In genomic region chr3:186571644-186572013, GRCh38 we compare ENCODE assay signal across 8 cellular contexts. TPM values are rescaled to one million over a fixed set of nuclear protein-coding genes. Genes with fewer than 3 reads are reported as not detected.
DNase-seq lines count a peak whose midpoint lies in the region; ATAC-seq and TF ChIP-seq lines count a peak whose summit lies in the region.

No MANE protein-coding gene starts in this region.

- 74% methylated on average over 2 of the region's 2 CpGs for WGBS in esophagus muscularis mucosa

- no peaks in the 10 kb centered on the region for H3K9me3 Mint-ChIP-seq in GM23338

- H3K4me3 ChIP-seq in GM23338: peak overlapping the region; percentile 75
- H3K4me3 ChIP-seq in PC-9: peak overlapping the region; percentile 80
- peak overlapping the region; percentile 69 to 97 (median 91) for H3K4me3 ChIP-seq in esophagus muscularis mucosa
- H3K4me3 ChIP-seq in gastrocnemius medialis: peak overlapping the region in 3 of 4 donors; percentile 81 to 99 (median 92)
- H3K4me3 ChIP-seq in mucosa of descending colon: no peak overlapping the region

- H3K36me3 ChIP-seq in GM23338 (ENCODE audit: insufficient read depth) (peaks cover 45% of the 10 kb centered on the region), PC-9 (ENCODE audit: low read depth) (peaks cover 39% of the 10 kb centered on the region), esophagus muscularis mucosa (peaks cover 8 to 41% (median 33%) of the 10 kb centered on the region in 4 donors), gastrocnemius medialis (peaks cover 0 to 41% of the 10 kb centered on the region in 2 donors), mucosa of descending colon (ENCODE audit: low read depth) (peaks cover 5% of the 10 kb centered on the region)

- H3F3A ChIP-seq in GM23338 (replicated peaks; ENCODE audit: low read depth) (peaks cover 2% of the 10 kb centered on the region; the same call in 1 of the 2 replicates), PC-9 (ENCODE audit: insufficient read depth, low read depth) (peaks cover 22% of the 10 kb centered on the region)

- TF ChIP-seq POLR2A in esophagus muscularis mucosa (IDR thresholded peaks at IDR 0.05; ENCODE audit: low read depth): no peak
- no peak for TF ChIP-seq POLR2A in gastrocnemius medialis (IDR thresholded peaks at IDR 0.05)

- H2AFZ ChIP-seq in GM23338 (no peak overlapping the region), PC-9 (no peak overlapping the region)

- H3K4me1 ChIP-seq in GM23338 (ENCODE audit: insufficient read depth) (peaks cover 21% of the 10 kb centered on the region), PC-9 (replicated peaks; ENCODE audit: insufficient read depth) (peaks cover 27% of the 10 kb centered on the region; the same call in 1 of the 2 replicates), esophagus muscularis mucosa (peaks cover 23 to 42% (median 30%) of the 10 kb centered on the region in 4 donors), gastrocnemius medialis (peaks cover 18 to 26% of the 10 kb centered on the region in 2 donors), mucosa of descending colon (ENCODE audit: low read depth) (peaks cover 17% of the 10 kb centered on the region)

- BruUV-seq in PC-9 (replicated peaks; lab: Mats Ljungman, UMichigan): no TSS peak

- H3K4me2 ChIP-seq in GM23338: peak overlapping the region; percentile 94
- peak overlapping the region; percentile 98 for H3K4me2 ChIP-seq in PC-9

- no peak for DNase-seq in GM23338 (ENCODE audit: low spot score)
- no peak for DNase-seq in PC-9
- no peak for DNase-seq in esophagus muscularis mucosa (ENCODE audit: extremely low spot score)
- DNase-seq in gastrocnemius medialis: no peak
- no peak for DNase-seq in central memory CD4-positive, alpha-beta T cell
- DNase-seq in mucosa of descending colon: no peak

- ATAC-seq in GM23338 (no peak), gastrocnemius medialis (no peak), HG03432 (IDR thresholded peaks at IDR 0.05; ENCODE audit: unreplicated experiment) (no peak), HG02970 (IDR thresholded peaks at IDR 0.05; ENCODE audit: low FRiP score, unreplicated experiment) (no peak), mucosa of descending colon (no peak)

- in situ Hi-C loops in gastrocnemius medialis (cut with MboI; ENCODE audit: low sequenced_read_pairs in 4 of 4): loop anchor here in 2 of 4 donors (25.0 kb wide), 4 partner anchors 216 to 984 kb away; partner anchors contain the start of genes EIF4A2 (in 1 of the 2), ETV5 (in 1 of the 2) and SENP2 (in 1 of the 2)

- TF ChIP-seq CTCF in GM23338 (conservative IDR thresholded peaks at IDR 0.05; ENCODE audit: low read depth in 2 of 2): no peak
- TF ChIP-seq CTCF in PC-9 (conservative IDR thresholded peaks at IDR 0.05): no peak
- no peak for TF ChIP-seq CTCF in esophagus muscularis mucosa (IDR thresholded peaks at IDR 0.05)
- TF ChIP-seq CTCF in gastrocnemius medialis (IDR thresholded peaks at IDR 0.05 in 4 of 5, conservative IDR thresholded peaks at IDR 0.05 in 1 of 5): no peak
- no peak for TF ChIP-seq CTCF in mucosa of descending colon (IDR thresholded peaks at IDR 0.05)

- peak overlapping the region; percentile 88 for H3K4me3 Mint-ChIP-seq in GM23338

- H3K9me3 ChIP-seq in PC-9 (ENCODE audit: insufficient read depth, low read depth): no peaks in the 10 kb centered on the region
- H3K9me3 ChIP-seq in esophagus muscularis mucosa: no peaks in the 10 kb centered on the region
- no peaks in the 10 kb centered on the region for H3K9me3 ChIP-seq in gastrocnemius medialis
- no peaks in the 10 kb centered on the region for H3K9me3 ChIP-seq in mucosa of descending colon

- CTCF ChIA-PET in PC-9 (lab: Charles Lee): interaction anchor here (0.7 kb wide), 1 partner anchor 60 kb away, joined by 4 read pairs; no protein-coding TSS in a partner anchor

- H3K79me2 ChIP-seq in GM23338 (replicated peaks; ENCODE audit: insufficient read depth) (peaks cover 31% of the 10 kb centered on the region), PC-9 (ENCODE audit: low read depth) (peaks cover 47% of the 10 kb centered on the region)

- H3K27me3 ChIP-seq in GM23338 (ENCODE audit: insufficient read depth) (no peaks in the 10 kb centered on the region), PC-9 (ENCODE audit: insufficient read depth, low read depth) (no peaks in the 10 kb centered on the region), esophagus muscularis mucosa (no peaks in the 10 kb centered on the region), gastrocnemius medialis (no peaks in the 10 kb centered on the region)

- intact Hi-C loops in PC-9 (cut with micrococcal nuclease; ENCODE audit: unreplicated experiment) (loop anchor here (10.0 kb wide), 1 partner anchor 467 kb away; the partner anchor contains the start of gene ETV5), esophagus muscularis mucosa (cut with DNase I) (no loop called here), gastrocnemius medialis (cut with DNase I; ENCODE audit: low total_unique reads) (loop anchor here (2.0 to 5.0 kb wide), 3 partner anchors 211 to 629 kb away; partner anchors contain the start of genes EIF4A2 and ETV5), mucosa of descending colon (cut with DNase I, micrococcal nuclease) (no loop called here)

- H3K4me1 Mint-ChIP-seq in GM23338: peaks cover 17% of the 10 kb centered on the region

- no peak overlapping the region for H3K27ac ChIP-seq in GM23338 (ENCODE audit: low read depth)
- 0 out of 2 replicates have a peak overlapping the region, but pooled peaks have one; percentile 80 for H3K27ac ChIP-seq in PC-9
- no peak overlapping the region for H3K27ac ChIP-seq in esophagus muscularis mucosa (replicated peaks in 1 of 4)
- H3K27ac ChIP-seq in gastrocnemius medialis: no peak overlapping the region

- no peak for TF ChIP-seq EP300 in esophagus muscularis mucosa (IDR thresholded peaks at IDR 0.05)

- H3K9me2 ChIP-seq in GM23338 (ENCODE audit: insufficient read depth): no peaks in the 10 kb centered on the region
- H3K9me2 ChIP-seq in PC-9 (ENCODE audit: insufficient read depth): no peaks in the 10 kb centered on the region

- peaks cover 7% of the 10 kb centered on the region for H3K27me3 Mint-ChIP-seq in GM23338 (ENCODE audit: insufficient read depth, low read depth, poor library complexity)

- H4K20me1 ChIP-seq in GM23338 (replicated peaks; ENCODE audit: insufficient read depth) (peaks cover 3% of the 10 kb centered on the region; the same call in 1 of the 2 replicates), PC-9 (ENCODE audit: insufficient read depth) (no peaks in the 10 kb centered on the region; the same call in 1 of the 2 replicates)

- POLR2A ChIA-PET in PC-9 (lab: Charles Lee; ENCODE audit: unreplicated experiment): no interaction called here

- H3K27ac Mint-ChIP-seq in GM23338: no peak overlapping the region

- H3K36me3 Mint-ChIP-seq in GM23338 (ENCODE audit: low read depth): peaks cover 37% of the 10 kb centered on the region; the same call in 2 of the 3 replicates

TF ChIP-seq in GM23338, 12 proteins besides CTCF, POLR2A, EP300 and RAD21 (continues in another document):
- TF ChIP-seq ZNF331 (CRISPR knock-in tag; IDR thresholded peaks at IDR 0.05; ENCODE audit: low read depth) (no peak), NANOG (IDR thresholded peaks at IDR 0.05; ENCODE audit: borderline replicate concordance) (no peak), CREB1 (CRISPR knock-in tag; IDR thresholded peaks at IDR 0.05; ENCODE audit: low read depth) (no peak), STAT1 (IDR thresholded peaks at IDR 0.05; ENCODE audit: unreplicated experiment) (no peak), JUNB (IDR thresholded peaks at IDR 0.05; ENCODE audit: unreplicated experiment) (no peak), ZNF114 (CRISPR knock-in tag; IDR thresholded peaks at IDR 0.05) (no peak), EZH2 (IDR thresholded peaks at IDR 0.05; ENCODE audit: low read depth, unreplicated experiment) (no peak), EZH2phosphoT487 (IDR thresholded peaks at IDR 0.05; ENCODE audit: unreplicated experiment) (no peak)

RNA-seq across cellular contexts. Expression of gene DNAJB11, which starts 1.1 kb away (rescaled TPM):
- total RNA-seq in GM23338 (2014; rRNA removed; shearing (Covaris generic)): 72.5 and 72.6 TPM in 2 replicates
- 66.3 and 85.6 TPM in 2 replicates for polyA plus RNA-seq in GM23338 (2016; fragmentation: Nextera tagmentation; extraction: Ambion mirVana)
- total RNA-seq in PC-9 (2021): 53.8 and 71.3 TPM in 2 replicates
- total RNA-seq in esophagus muscularis mucosa: 10 to 100 TPM; 22.9 to 42.1 (median 25.0) TPM
- 10 to 100 TPM; 15.1 to 24.7 (median 23.0) TPM for total RNA-seq in gastrocnemius medialis
- 10 to 100 TPM; 32.2 to 45.7 (median 34.0) TPM for total RNA-seq in mucosa of descending colon

RNA-seq across cellular contexts. Expression of gene TBCCD1, which starts 4.5 kb away (rescaled TPM):
- total RNA-seq in GM23338 (2014; rRNA removed; shearing (Covaris generic)): 16.7 and 22.6 TPM in 2 replicates
- polyA plus RNA-seq in GM23338 (2016; fragmentation: Nextera tagmentation; extraction: Ambion mirVana): 5.8 and 7.3 TPM in 2 replicates
- total RNA-seq in PC-9 (2021) (11.1 and 16.2 TPM in 2 replicates), esophagus muscularis mucosa (10 to 100 TPM in 3 of 4 donors, 1 to 10 TPM in 1; 9.9 to 13.2 (median 11.5) TPM), gastrocnemius medialis (10 to 100 TPM in 1 of 4 donors, 1 to 10 TPM in 3; 7.3 to 10.7 (median 8.0) TPM), mucosa of descending colon (10 to 100 TPM; 11.0 to 13.4 (median 12.6) TPM)

RNA-seq across cellular contexts. Expression of gene CRYGS, which starts 27.4 kb away (rescaled TPM):
- total RNA-seq in GM23338 (2014; rRNA removed; shearing (Covaris generic)): 0.74 and 2.9 TPM in 2 replicates
- polyA plus RNA-seq in GM23338 (2016; fragmentation: Nextera tagmentation; extraction: Ambion mirVana): 1.8 and 2.0 TPM in 2 replicates
- total RNA-seq in PC-9 (2021) (2.8 and 4.4 TPM in 2 replicates), esophagus muscularis mucosa (1 to 10 TPM in 3 of 4 donors, under 1 TPM in 1; 0.32 to 2.1 (median 1.6) TPM), gastrocnemius medialis (1 to 10 TPM in 1 of 4 donors, not detected in 3; 2.1 TPM), mucosa of descending colon (1 to 10 TPM; 3.2 to 3.9 (median 3.8) TPM)

RNA-seq across cellular contexts. Expression of gene AHSG, which starts 41.2 kb away (rescaled TPM):
- 0.10 TPM in 1 of 2 replicates, not detected in the other for total RNA-seq in GM23338 (2014; rRNA removed; shearing (Covaris generic))
- 0.18 and 0.21 TPM in 2 replicates for polyA plus RNA-seq in GM23338 (2016; fragmentation: Nextera tagmentation; extraction: Ambion mirVana)
- total RNA-seq in PC-9 (2021) (not detected in 2 replicates), esophagus muscularis mucosa (not detected), gastrocnemius medialis (1 to 10 TPM in 2 of 4 donors, not detected in 2; 1.1 to 3.6 TPM), mucosa of descending colon (not detected)

Comparison
In these comparisons a context has a peak if more than half of its experiments do, and no peak if none do; other contexts are left out.
1. intact Hi-C loops: an anchor here in PC-9 (10.0 kb wide) and gastrocnemius medialis (2.0 to 5.0 kb wide); none called in esophagus muscularis mucosa and mucosa of descending colon.